17 cellular contexts compared by ENCODE assay signal in genomic region chr7:140260338-140260737, GRCh38.
DNase-seq lines count a peak whose midpoint lies in the region; ATAC-seq lines count a peak whose summit lies in the region.
"Had no signal": no experiment of that assay in that cellular context is flagged by ENCODE, and none has a peak within 500 bp of the region (broad histone marks: within the 10 kb centered on the region; RNA-seq: fewer than 3 reads in every experiment).

No MANE protein-coding gene starts in this region.

- DNase-seq in NCI-H748 (lab: John Stamatoyannopoulos, UW; ENCODE audit: unreplicated experiment) (peak; percentile 61), NCI-H748 treated with DMSO at 0.1 percent for 48 hours (lab: John Stamatoyannopoulos, UW) (no peak), NCI-H2029 (lab: John Stamatoyannopoulos, UW) (peak; percentile 80), right cardiac atrium (no peak), sciatic nerve (ENCODE audit: low spot score) (no peak), NCI-H1105 (lab: John Stamatoyannopoulos, UW) (no peak)
- DNase-seq: ACHN; activated CD4-positive, CD25-positive, alpha-beta regulatory T cell; activated naive CD8-positive, alpha-beta T cell treated with anti-CD3 and anti-CD28 coated beads, Interleukin-2, amount 50 U/mL, for 24 hours; CD4-positive, CD25-positive, alpha-beta regulatory T cell; EL; gastrocnemius medialis; NCI-H2171 had no signal

- H3K9me3 ChIP-seq in right cardiac atrium (ENCODE audit: control insufficient read depth, low read length): no peaks in the 10 kb centered on the region
- H3K9me3 ChIP-seq: gastrocnemius medialis, suprapubic skin had no signal

- H3K27me3 ChIP-seq in right cardiac atrium (ENCODE audit: control insufficient read depth, insufficient read depth): no peaks in the 10 kb centered on the region

- intact Hi-C loops in right cardiac atrium (cut with DNase I) (no loop called here), sciatic nerve (cut with DNase I) (no loop called here)

- no peaks in the 10 kb centered on the region for H3K4me1 ChIP-seq in right cardiac atrium (ENCODE audit: control insufficient read depth, insufficient read depth, low read length)
- H3K4me1 ChIP-seq: gastrocnemius medialis, suprapubic skin had no signal

- no peak overlapping the region for H3K27ac ChIP-seq in right cardiac atrium (ENCODE audit: low read length)
- H3K27ac ChIP-seq: SK-N-MC, suprapubic skin had no signal

- ATAC-seq in right cardiac atrium (no peak), sciatic nerve (peak; percentile 30), HG03097 (IDR thresholded peaks at IDR 0.05; ENCODE audit: low FRiP score, unreplicated experiment) (no peak), GM21381 (IDR thresholded peaks at IDR 0.05; ENCODE audit: unreplicated experiment) (no peak)
- ATAC-seq: activated naive CD8-positive, alpha-beta T cell treated with anti-CD3 and anti-CD28 coated beads, Interleukin-2, amount 50 U/mL, for 24 hours had no signal

- peak overlapping the region; percentile 9 for H3K4me3 ChIP-seq in right cardiac atrium (ENCODE audit: low read length)
- H3K4me3 ChIP-seq: SK-N-MC, suprapubic skin had no signal

- WGBS in right cardiac atrium: 36% methylated on average over 8 of the region's 8 CpGs

Comparison
In these comparisons a context has a peak if more than half of its experiments do, and no peak if none do; other contexts are left out.
1. DNase-seq: peak in NCI-H748 (single experiment) and NCI-H2029 (single experiment); none in NCI-H748 treated with DMSO at 0.1 percent for 48 hours (single experiment), right cardiac atrium (0 of 3), sciatic nerve (single experiment) and NCI-H1105 (single experiment).